Comparison of ENCODE assay signal across 14 cellular contexts in genomic region chr6:52337633-52338290, GRCh38. TPM values are rescaled to one million over a fixed set of nuclear protein-coding genes. Genes with fewer than 3 reads are reported as not detected.
DNase-seq lines count a peak whose midpoint lies in the region; ATAC-seq, FAIRE-seq and TF ChIP-seq lines count a peak whose summit lies in the region.
"Had no signal": no experiment of that assay in that cellular context is flagged by ENCODE, and none has a peak within 500 bp of the region (broad histone marks: within the 10 kb centered on the region; RNA-seq: fewer than 3 reads in every experiment).

No MANE protein-coding gene starts in this region.

- BruUV-seq in K562 (replicated peaks; lab: Mats Ljungman, UMichigan): no TSS peak

- H3K9me1 ChIP-seq in K562 (ENCODE audit: control insufficient read depth, insufficient read depth, low read length): peaks cover 3% of the 10 kb centered on the region

- H3K4me3 ChIP-seq in K562: no peak overlapping the region
- H3K4me3 ChIP-seq: esophagus muscularis mucosa, pancreas, uterus had no signal

- no peak for TF ChIP-seq CTCF in GM20000 (IDR thresholded peaks at IDR 0.05; ENCODE audit: extremely low read depth, missing control alignments)
- no peak for TF ChIP-seq CTCF in K562 (IDR thresholded peaks at IDR 0.05 in 2 of 3, conservative IDR thresholded peaks at IDR 0.05 in 1 of 3; ENCODE audit: insufficient read depth in 2 of 3, low read depth in 1 of 3, low read length in 3 of 3)

- in situ Hi-C loops in K562 (cut with MboI): no loop called here

- TF ChIP-seq EP300 in K562 (IDR thresholded peaks at IDR 0.05; ENCODE audit: low read length): no peak

- ATAC-seq in HG03460 (IDR thresholded peaks at IDR 0.05; ENCODE audit: unreplicated experiment): peak; percentile 74
- ATAC-seq in K562: peak; percentile 11; the same call in 1 of the 3 replicates
- no peak for ATAC-seq in HG02970 (IDR thresholded peaks at IDR 0.05; ENCODE audit: low FRiP score, unreplicated experiment)
- ATAC-seq: pancreas had no signal

- no peaks in the 10 kb centered on the region for H3K9me3 ChIP-seq in K562 (replicated peaks; ENCODE audit: control insufficient read depth, insufficient read depth, low read depth, low read length)
- H3K9me3 ChIP-seq: esophagus muscularis mucosa, pancreas, uterus had no signal

- DNase-seq in GM12892 (ENCODE audit: insufficient read length) (no peak), GM20000 (ENCODE audit: low spot score) (peak; percentile 55), K562 (ENCODE audit: extremely low read depth in 1 of 4, low spot score in 3 of 4) (peak in 1 of 4 experiments; percentile 20), epidermal melanocyte (ENCODE audit: insufficient read length, low spot score) (no peak), RKO (ENCODE audit: low spot score) (no peak)
- no peak for DNase-seq in stimulated activated CD4-positive, alpha-beta T cell treated with anti-CD3 and anti-CD28 coated beads, Interleukin-12 subunit alpha, Interleukin-12 subunit beta, amount 100 ng/mL, for 4 hours
- DNase-seq: activated CD4-positive, alpha-beta T cell treated with anti-CD3 and anti-CD28 coated beads for 4 hours; kidney glomerular epithelial cell; NCI-H1417; pancreas; uterus had no signal

- H4K20me1 ChIP-seq in K562 (replicated peaks; ENCODE audit: control insufficient read depth, insufficient read depth, low read length): no peaks in the 10 kb centered on the region

- no peak for TF ChIP-seq RAD21 in K562 (CRISPR knock-in tag; conservative IDR thresholded peaks at IDR 0.05 in 1 of 2, IDR thresholded peaks at IDR 0.05 in 1 of 2)

- H3K36me3 ChIP-seq in K562 (ENCODE audit: control insufficient read depth, insufficient read depth, low read length): no peaks in the 10 kb centered on the region
- H3K36me3 ChIP-seq: esophagus muscularis mucosa, pancreas, uterus had no signal

- TF ChIP-seq POLR2A in GM12892 (IDR thresholded peaks at IDR 0.05; ENCODE audit: low read depth, low read length) (no peak), K562 (conservative IDR thresholded peaks at IDR 0.05) (no peak)

- H2AFZ ChIP-seq in K562 (ENCODE audit: low read depth, low read length): peak overlapping the region; percentile 90

- H3K4me2 ChIP-seq in K562 (ENCODE audit: insufficient read depth, low read length): peak overlapping the region; percentile 16; the same call in 1 of the 2 replicates

- intact Hi-C loops in K562 (cut with micrococcal nuclease): no loop called here

- peaks cover 6 to 42% of the 10 kb centered on the region in 2 experiments; a peak in 4 of 5 replicates for H3K4me1 ChIP-seq in K562 (replicated peaks in 1 of 2; ENCODE audit: control insufficient read depth in 2 of 2, insufficient read depth in 2 of 2, low read length in 2 of 2)
- H3K4me1 ChIP-seq: esophagus muscularis mucosa, pancreas, uterus had no signal

- WGBS in K562 (ENCODE audit: insufficient coverage, low coverage, missing lambda C conversion rate): 19% methylated on average over 5 of the region's 5 CpGs

- CTCF ChIA-PET in K562 (lab: Yijun Ruan, JAX; ENCODE audit: low intra/inter-chr PET ratio): no interaction called here

- H3K79me2 ChIP-seq in K562 (ENCODE audit: control insufficient read depth, insufficient read depth, low read length): no peaks in the 10 kb centered on the region

- no peaks in the 10 kb centered on the region for H3K27me3 ChIP-seq in K562 (ENCODE audit: control insufficient read depth in 2 of 2, insufficient read depth in 2 of 2, low read length in 2 of 2)
- H3K27me3 ChIP-seq: esophagus muscularis mucosa, pancreas, uterus had no signal

- POLR2A ChIA-PET in K562 (lab: Yijun Ruan, JAX): interaction anchor here (0.9 to 1.6 kb wide), 3 partner anchors 10 to 16 kb away, joined by 4 read pairs; no protein-coding TSS in a partner anchor

- peak; percentile 91 for FAIRE-seq in GM12892 (lab: Jason Lieb, UNC)
- FAIRE-seq in K562 (lab: Jason Lieb, UNC): no peak
- FAIRE-seq: pancreas had no signal

- H3K9ac ChIP-seq in K562 (ENCODE audit: insufficient read depth in 1 of 2, low read depth in 2 of 2, low read length in 2 of 2): no peak overlapping the region

- H3K27ac ChIP-seq in K562 (ENCODE audit: extremely low read depth, low read depth, low read length): peak overlapping the region; percentile 53; the same call in 2 of the 3 replicates
- H3K27ac ChIP-seq: esophagus muscularis mucosa, pancreas, uterus had no signal

TF ChIP-seq in K562, 482 proteins besides CTCF, POLR2A, EP300 and RAD21:
- TF ChIP-seq YY1 (IDR thresholded peaks at IDR 0.05; ENCODE audit: borderline replicate concordance in 1 of 3, control insufficient read depth in 1 of 3, extremely low read depth in 1 of 3, insufficient read depth in 3 of 3, insufficient read length in 1 of 3, insufficient replicate concordance in 2 of 3, low read depth in 1 of 3, low read length in 2 of 3) (peak in 1 of 3 experiments; percentile 12), NBN (IDR thresholded peaks at IDR 0.05; ENCODE audit: low read depth) (no peak), ZEB2 (IDR thresholded peaks at IDR 0.05) (no peak), MTF1 (CRISPR knock-in tag; IDR thresholded peaks at IDR 0.05; ENCODE audit: borderline replicate concordance) (no peak), SMARCA4 (IDR thresholded peaks at IDR 0.05) (0 out of 2 replicates have a peak, but pooled peaks have one; percentile 19), MYC (IDR thresholded peaks at IDR 0.05; ENCODE audit: low read depth, low read length) (no peak), MYC (CRISPR knock-in tag; IDR thresholded peaks at IDR 0.05; ENCODE audit: borderline replicate concordance, low read depth) (no peak), PKNOX1 (IDR thresholded peaks at IDR 0.05) (peak; percentile 13; the same call in 1 of the 2 replicates), CHD2 (IDR thresholded peaks at IDR 0.05; ENCODE audit: low read depth, low read length) (no peak), L3MBTL2 (IDR thresholded peaks at IDR 0.05) (peak; percentile 51; the same call in 1 of the 2 replicates), FOSL1 (tag; conservative IDR thresholded peaks at IDR 0.05) (peak; percentile 56), MEIS2 (IDR thresholded peaks at IDR 0.05; ENCODE audit: partially characterized antibody) (peak; percentile 59)

RNA-seq across cellular contexts. Expression of gene PAQR8, which starts 24.2 kb away (rescaled TPM):
- 11.2 TPM for polyA plus RNA-seq in GM12892 (2012; ENCODE audit: missing spikeins)
- 9.3 and 9.5 TPM in 2 replicates for total RNA-seq in K562 (2011; cell fraction: chromatin; rRNA removed; ENCODE audit: low replicate concordance)
- 12.0 and 12.5 TPM in 2 replicates for total RNA-seq in K562 (2011; cell fraction: nucleolus; rRNA removed)
- total RNA-seq in K562 (2011; cell fraction: nucleoplasm; rRNA removed): 13.9 and 16.5 TPM in 2 replicates
- total RNA-seq in K562 (2014; rRNA removed) (3.0 and 3.7 TPM in 2 replicates), K562 (2014; rRNA removed; fragmentation: Illumina TruSeq; extraction: Trizol) (4.3 and 4.7 TPM in 2 replicates), K562 (2015; rRNA removed; fragmentation: Illumina TruSeq; extraction: Trizol) (2.9 and 3.2 TPM in 2 replicates), K562 (2021) (5.4 and 7.1 TPM in 2 replicates)
- polyA plus RNA-seq in K562 (2011; rRNA removed) (10.2 and 15.4 TPM in 2 replicates), K562 (2014; fragmentation: Illumina TruSeq; extraction: Trizol) (4.3 and 5.1 TPM in 2 replicates), K562 (2014; fragmentation: Nextera tagmentation; extraction: Ambion mirVana) (1 to 10 TPM; 1.4 TPM), K562 (2014; rRNA removed) (3.5 and 3.8 TPM in 2 replicates)
- 12.7 and 14.5 TPM in 2 replicates for polyA plus RNA-seq in K562 (2011; cell fraction: cytosol; rRNA removed)
- polyA plus RNA-seq in K562 (2011; cell fraction: nucleus; rRNA removed): 5.0 and 7.7 TPM in 2 replicates
- 4.1 and 5.7 TPM in 2 replicates for polyA plus RNA-seq in K562 (2012)
- polyA minus RNA-seq in K562 (2011; rRNA and poly(A)+ RNA removed): 13.6 and 19.4 TPM in 2 replicates
- 7.9 and 11.4 TPM in 2 replicates for polyA minus RNA-seq in K562 (2011; cell fraction: cytosol; rRNA and poly(A)+ RNA removed)
- polyA minus RNA-seq in K562 (2011; cell fraction: nucleus; rRNA and poly(A)+ RNA removed): 4.6 and 9.8 TPM in 2 replicates

RNA-seq across cellular contexts. Expression of gene MCM3, which starts 53.2 kb away (rescaled TPM):
- polyA plus RNA-seq in GM12892 (2012; ENCODE audit: missing spikeins): 119 TPM
- 257 and 369 TPM in 2 replicates for total RNA-seq in K562 (2011; cell fraction: chromatin; rRNA removed; ENCODE audit: low replicate concordance)
- 237 and 246 TPM in 2 replicates for total RNA-seq in K562 (2011; cell fraction: nucleolus; rRNA removed)
- total RNA-seq in K562 (2011; cell fraction: nucleoplasm; rRNA removed): 205 and 228 TPM in 2 replicates
- total RNA-seq in K562 (2014; rRNA removed): 245 and 270 TPM in 2 replicates
- total RNA-seq in K562 (2014; rRNA removed; fragmentation: Illumina TruSeq; extraction: Trizol): 211 and 223 TPM in 2 replicates
- 250 and 258 TPM in 2 replicates for total RNA-seq in K562 (2015; rRNA removed; fragmentation: Illumina TruSeq; extraction: Trizol)
- total RNA-seq in K562 (2021): 187 and 202 TPM in 2 replicates
- 262 and 272 TPM in 2 replicates for polyA plus RNA-seq in K562 (2011; rRNA removed)
- polyA plus RNA-seq in K562 (2011; cell fraction: cytosol; rRNA removed): 181 and 231 TPM in 2 replicates
- 455 and 511 TPM in 2 replicates for polyA plus RNA-seq in K562 (2011; cell fraction: nucleus; rRNA removed)
- 160 and 166 TPM in 2 replicates for polyA plus RNA-seq in K562 (2012)
- polyA plus RNA-seq in K562 (2014; fragmentation: Illumina TruSeq; extraction: Trizol): 222 and 263 TPM in 2 replicates
- 100 to 1,000 TPM in 1 of 2 experiments, 10 to 100 TPM in 1; 76.1 to 141 TPM for polyA plus RNA-seq in K562 (2014; fragmentation: Nextera tagmentation; extraction: Ambion mirVana)
- polyA plus RNA-seq in K562 (2014; rRNA removed): 238 and 264 TPM in 2 replicates
- polyA minus RNA-seq in K562 (2011; rRNA and poly(A)+ RNA removed): 320 and 341 TPM in 2 replicates
- 122 and 130 TPM in 2 replicates for polyA minus RNA-seq in K562 (2011; cell fraction: cytosol; rRNA and poly(A)+ RNA removed)
- 198 and 295 TPM in 2 replicates for polyA minus RNA-seq in K562 (2011; cell fraction: nucleus; rRNA and poly(A)+ RNA removed)
